ENCODE assay signal across 25 cellular contexts in the genomic region with DNA sequence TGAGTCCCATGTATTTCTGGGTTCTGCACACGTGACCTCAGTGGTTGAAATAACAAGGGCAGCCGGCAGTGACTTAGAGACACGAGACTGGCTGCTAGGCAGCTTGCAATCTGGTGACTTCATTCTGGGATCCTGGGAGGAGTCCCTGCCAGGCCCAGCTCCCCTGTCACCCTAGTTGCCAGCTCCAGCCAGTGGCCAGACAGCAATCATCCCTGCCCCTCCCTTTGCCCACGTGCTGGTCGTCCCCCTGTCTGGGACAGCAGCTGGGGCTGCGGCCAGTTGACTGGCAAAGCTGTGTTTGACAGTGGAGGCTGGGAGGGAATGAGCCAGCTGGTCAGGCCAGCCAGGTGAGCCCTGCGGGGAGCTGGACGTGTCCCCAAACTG. TPM values are rescaled to one million over a fixed set of nuclear protein-coding genes. Genes with fewer than 3 reads are reported as not detected.
DNase-seq lines count a peak whose midpoint lies in the region; ATAC-seq, FAIRE-seq and TF ChIP-seq lines count a peak whose summit lies in the region.
"Had no signal": no experiment of that assay in that cellular context is flagged by ENCODE, and none has a peak within 500 bp of the region (broad histone marks: within the 10 kb centered on the region; RNA-seq: fewer than 3 reads in every experiment).

No MANE protein-coding gene starts in this region.

- H2BK15ac ChIP-seq in H1 (ENCODE audit: low read length): no peak overlapping the region

- TF ChIP-seq POLR2A in H1 (IDR thresholded peaks at IDR 0.05; ENCODE audit: control extremely low read depth in 1 of 2, low read depth in 2 of 2, low read length in 2 of 2): no peak
- TF ChIP-seq POLR2A in thyroid gland (IDR thresholded peaks at IDR 0.05): no peak

- peak; percentile 16 to 38 for ATAC-seq in left cardiac atrium
- ATAC-seq: HCT116, PC-3 had no signal

- FAIRE-seq in H1 (lab: Jason Lieb, UNC): no peak
- FAIRE-seq: D721Med, GM12892 had no signal

- WGBS in H1 (ENCODE audit: extremely low coverage in 1 of 2, insufficient coverage in 1 of 2, insufficient read length in 1 of 2, insufficient replicate concordance in 2 of 2, low coverage in 1 of 2, low lambda C conversion rate in 2 of 2, missing lambda C conversion rate in 1 of 2), 2 experiments: 66% methylated on average over 8 of the region's 8 CpGs; no CpG with 5 or more reads in 1 of the 2 experiments
- WGBS in thyroid gland, 2 donors: 67 to 70% methylated on average over 5 to 8 of the region's 8 CpGs
- WGBS in smooth muscle cell (ENCODE audit: low lambda C conversion rate): 80% methylated on average over 7 of the region's 8 CpGs

- H2BK20ac ChIP-seq in H1 (ENCODE audit: low read length): no peak overlapping the region

- H4K5ac ChIP-seq in H1 (ENCODE audit: insufficient read length, low read depth, low read length): no peak overlapping the region

- H3K4me1 ChIP-seq in H1 (replicated peaks in 1 of 4; ENCODE audit: control insufficient read depth in 3 of 4, insufficient read depth in 4 of 4, low read length in 3 of 4): peaks cover 0 to 3% (median 2%) of the 10 kb centered on the region in 4 experiments; a peak in 3 of 7 replicates
- H3K4me1 ChIP-seq in thyroid gland: no peaks in the 10 kb centered on the region
- no peaks in the 10 kb centered on the region for H3K4me1 ChIP-seq in smooth muscle cell (ENCODE audit: low read depth)
- H3K4me1 ChIP-seq: SJCRH30 had no signal

- no peak overlapping the region for H3K18ac ChIP-seq in H1 (ENCODE audit: extremely low read depth, low read length)

- no peak overlapping the region for H3K56ac ChIP-seq in H1 (replicated peaks; ENCODE audit: insufficient read length, low read depth, low read length)

- no peak overlapping the region for H2AK5ac ChIP-seq in H1 (ENCODE audit: low read depth, low read length)

- H4K20me1 ChIP-seq in H1 (replicated peaks in 1 of 2; ENCODE audit: control insufficient read depth in 1 of 2, insufficient read depth in 2 of 2, low read length in 2 of 2) (peaks cover 0 to 5% of the 10 kb centered on the region in 2 experiments), smooth muscle cell (ENCODE audit: low read depth) (no peaks in the 10 kb centered on the region)

- no peak for TF ChIP-seq EP300 in H1 (IDR thresholded peaks at IDR 0.05; ENCODE audit: borderline replicate concordance in 1 of 2, low read depth in 2 of 2, low read length in 2 of 2)

- no peak overlapping the region for H2BK12ac ChIP-seq in H1 (ENCODE audit: low read depth, low read length)

- H3K14ac ChIP-seq in H1 (ENCODE audit: insufficient read length): no peak overlapping the region

- H4K8ac ChIP-seq in H1 (ENCODE audit: extremely low read depth, insufficient read depth, low read length): peak overlapping the region; percentile 77; the same call in 1 of the 2 replicates

- no peak for TF ChIP-seq CTCF in H1 (IDR thresholded peaks at IDR 0.05; ENCODE audit: control extremely low read depth in 1 of 3, insufficient read depth in 1 of 3, low read depth in 1 of 3, low read length in 3 of 3)
- TF ChIP-seq CTCF in thyroid gland (IDR thresholded peaks at IDR 0.05): no peak
- TF ChIP-seq CTCF in smooth muscle cell (IDR thresholded peaks at IDR 0.05; ENCODE audit: borderline replicate concordance, insufficient read depth, poor library complexity, severe bottlenecking): no peak

- H3K4me2 ChIP-seq in H1 (ENCODE audit: insufficient read depth in 1 of 2, low read depth in 2 of 2, low read length in 2 of 2) (no peak overlapping the region), smooth muscle cell (no peak overlapping the region)

- H2AFZ ChIP-seq in H1 (ENCODE audit: low read length) (no peak overlapping the region), smooth muscle cell (ENCODE audit: low read depth) (no peak overlapping the region)
- H2AFZ ChIP-seq: GM23248 had no signal

- H3F3A ChIP-seq in smooth muscle cell (ENCODE audit: low read depth): no peaks in the 10 kb centered on the region

- H3K4me3 ChIP-seq in H1 (ENCODE audit: extremely low read depth in 1 of 4, insufficient read depth in 2 of 4, low read depth in 3 of 4, low read length in 4 of 4) (no peak overlapping the region), thyroid gland (replicated peaks in 1 of 3) (no peak overlapping the region), smooth muscle cell (no peak overlapping the region)
- H3K4me3 ChIP-seq: GM23248, SJCRH30 had no signal

- H3K23ac ChIP-seq in H1 (ENCODE audit: insufficient read length): no peak overlapping the region

- H3K9me3 ChIP-seq in H1 (ENCODE audit: insufficient read depth in 2 of 2, low read depth in 1 of 2, low read length in 1 of 2): peaks cover 6 to 11% of the 10 kb centered on the region in 2 experiments; a peak in 3 of 4 replicates
- no peaks in the 10 kb centered on the region for H3K9me3 ChIP-seq in thyroid gland
- H3K9me3 ChIP-seq in smooth muscle cell (replicated peaks; ENCODE audit: low read depth): no peaks in the 10 kb centered on the region
- H3K9me3 ChIP-seq: SJCRH30 had no signal

- CTCF ChIA-PET in H1 (lab: Charles Lee; ENCODE audit: partially characterized antibody): interaction anchor here (1.2 to 1.3 kb wide), 2 partner anchors 178 to 213 kb away, joined by 3 read pairs; no protein-coding TSS in a partner anchor

- H3K79me1 ChIP-seq in H1 (ENCODE audit: low read depth, low read length): no peaks in the 10 kb centered on the region

- H3K27ac ChIP-seq in H1 (ENCODE audit: low read depth, low read length): no peak overlapping the region
- no peak overlapping the region for H3K27ac ChIP-seq in thyroid gland
- no peak overlapping the region for H3K27ac ChIP-seq in smooth muscle cell (ENCODE audit: low read depth)
- H3K27ac ChIP-seq: GM23248, SJCRH30 had no signal

- H3K4ac ChIP-seq in H1 (replicated peaks; ENCODE audit: insufficient read length, low read depth, low read length): no peak overlapping the region

- H4K91ac ChIP-seq in H1 (replicated peaks; ENCODE audit: insufficient read length, low read length): no peak overlapping the region

- TF ChIP-seq RAD21 in H1 (IDR thresholded peaks at IDR 0.05 in 1 of 2, conservative IDR thresholded peaks at IDR 0.05 in 1 of 2; ENCODE audit: low read depth in 2 of 2, low read length in 2 of 2): no peak

- no peaks in the 10 kb centered on the region for H3K79me2 ChIP-seq in H1 (ENCODE audit: control insufficient read depth in 1 of 2, insufficient read depth in 2 of 2, low read length in 2 of 2)
- no peaks in the 10 kb centered on the region for H3K79me2 ChIP-seq in smooth muscle cell (ENCODE audit: low read depth)

- H3K23me2 ChIP-seq in H1 (ENCODE audit: low read depth, low read length): peaks cover 7% of the 10 kb centered on the region; the same call in 1 of the 2 replicates

- H2BK120ac ChIP-seq in H1 (replicated peaks; ENCODE audit: low read depth, low read length): no peak overlapping the region

- H3K27me3 ChIP-seq in H1 (replicated peaks in 1 of 4; ENCODE audit: control insufficient read depth in 3 of 4, extremely low read depth in 1 of 4, insufficient read depth in 3 of 4, low read length in 3 of 4) (no peaks in the 10 kb centered on the region; a peak in 1 of 7 replicates), thyroid gland (no peaks in the 10 kb centered on the region), smooth muscle cell (ENCODE audit: low read depth) (no peaks in the 10 kb centered on the region)
- H3K27me3 ChIP-seq: SJCRH30 had no signal

- POLR2A ChIA-PET in H1 (lab: Charles Lee; ENCODE audit: partially characterized antibody): no interaction called here

- H3K9ac ChIP-seq in H1 (replicated peaks in 1 of 4; ENCODE audit: extremely low read depth in 1 of 4, low read depth in 3 of 4, low read length in 3 of 4) (no peak overlapping the region), smooth muscle cell (ENCODE audit: low read depth) (no peak overlapping the region)
- H3K9ac ChIP-seq: GM23248 had no signal

- DNase-seq in H1 (ENCODE audit: low read depth in 1 of 2, low spot score in 2 of 2) (no peak), left cardiac atrium (no peak), posterior vena cava (ENCODE audit: low spot score) (peak; percentile 70), thyroid gland (peak; percentile 9 to 16), smooth muscle cell (lab: John Stamatoyannopoulos, UW; ENCODE audit: unreplicated experiment) (no peak), D341Med (ENCODE audit: low spot score) (no peak), NCI-H187 treated with DMSO at 0.1 percent for 48 hours (lab: John Stamatoyannopoulos, UW) (no peak)
- DNase-seq: ACHN, C1 segment of cervical spinal cord, DMS79, GM23248, MM.1S, NCI-H1092, NCI-H1436 treated with DMSO at 0.1 percent for 48 hours, NCI-H2029 treated with DMSO at 0.1 percent for 48 hours, NCI-H2171, NCI-H526, PC-3, RPMI8226, SJCRH30 had no signal

- no peak overlapping the region for H2BK5ac ChIP-seq in H1 (ENCODE audit: low read depth, low read length)

- intact Hi-C loops in left cardiac atrium (cut with DNase I) (no loop called here), posterior vena cava (cut with DNase I) (no loop called here), thyroid gland (cut with DNase I) (no loop called here)

- H3K36me3 ChIP-seq in H1 (ENCODE audit: control insufficient read depth in 2 of 4, insufficient read depth in 4 of 4, low read length in 3 of 4): peaks cover 0 to 2% (median 0%) of the 10 kb centered on the region in 4 experiments; a peak in 1 of 8 replicates
- H3K36me3 ChIP-seq in thyroid gland: no peaks in the 10 kb centered on the region
- H3K36me3 ChIP-seq in smooth muscle cell (ENCODE audit: low read depth): no peaks in the 10 kb centered on the region
- H3K36me3 ChIP-seq: SJCRH30 had no signal

RNA-seq across cellular contexts. Expression of gene ADGRA1, which starts 30.0 kb away (rescaled TPM):
- total RNA-seq in H1 (2021; fragmentation: NEBNext Ultra II Directional; extraction: Animal tissue kit (Norgen Biotek cat#: 25700)): 0.08 and 0.17 TPM in 2 replicates
- 0.21 and 0.24 TPM in 2 replicates for polyA plus RNA-seq in H1 (2011; rRNA removed)
- 0.18 TPM for polyA plus RNA-seq in H1 (2011; cell fraction: cytosol; rRNA removed)
- 0.19 TPM for polyA plus RNA-seq in H1 (2011; cell fraction: nucleus; rRNA removed)
- 0.14 to 0.27 TPM (median 0.23 TPM) in 4 replicates for polyA plus RNA-seq in H1 (2012, experiment 1 of 2)
- polyA plus RNA-seq in H1 (2012, experiment 2 of 2): 0.13 TPM
- 0.06 TPM for polyA plus RNA-seq in H1 (2013, experiment 1 of 2)
- 0.09 TPM for polyA plus RNA-seq in H1 (2013, experiment 2 of 2)
- polyA minus RNA-seq in H1 (2011; rRNA and poly(A)+ RNA removed): 0.07 and 0.09 TPM in 2 replicates
- 0.59 TPM for polyA minus RNA-seq in H1 (2011; cell fraction: cytosol; rRNA and poly(A)+ RNA removed)
- polyA minus RNA-seq in H1 (2011; cell fraction: nucleus; rRNA and poly(A)+ RNA removed): 0.30 TPM
- total RNA-seq in left cardiac atrium: under 1 TPM in 1 of 2 donors, not detected in 1; 0.10 TPM
- total RNA-seq in posterior vena cava: under 1 TPM; 0.10 to 0.56 TPM
- total RNA-seq in thyroid gland: under 1 TPM; 0.13 to 0.40 (median 0.29) TPM
- not detected in 2 replicates for total RNA-seq in smooth muscle cell
- polyA plus RNA-seq in smooth muscle cell: not detected in 2 replicates
- total RNA-seq: CD8-positive, alpha-beta memory T cell; GM23248; LHCN-M2; PC-3 had no signal
- polyA plus RNA-seq: CD8-positive, alpha-beta memory T cell; GM23248 had no signal

RNA-seq across cellular contexts. Expression of gene KNDC1, which starts 42.3 kb away (rescaled TPM):
- 16.7 and 19.3 TPM in 2 replicates for total RNA-seq in H1 (2021; fragmentation: NEBNext Ultra II Directional; extraction: Animal tissue kit (Norgen Biotek cat#: 25700))
- polyA plus RNA-seq in H1 (2011; rRNA removed) (7.5 and 10.4 TPM in 2 replicates), smooth muscle cell (3.1 and 3.4 TPM in 2 replicates)
- 8.2 TPM for polyA plus RNA-seq in H1 (2011; cell fraction: cytosol; rRNA removed)
- polyA plus RNA-seq in H1 (2011; cell fraction: nucleus; rRNA removed): 24.2 TPM
- polyA plus RNA-seq in H1 (2012, experiment 1 of 2): 10.6 to 18.0 TPM (median 14.3 TPM) in 4 replicates
- polyA plus RNA-seq in H1 (2012, experiment 2 of 2): 7.0 TPM
- polyA plus RNA-seq in H1 (2013, experiment 1 of 2): 6.2 TPM
- 5.8 TPM for polyA plus RNA-seq in H1 (2013, experiment 2 of 2)
- 14.2 and 17.3 TPM in 2 replicates for polyA minus RNA-seq in H1 (2011; rRNA and poly(A)+ RNA removed)
- polyA minus RNA-seq in H1 (2011; cell fraction: cytosol; rRNA and poly(A)+ RNA removed): 9.8 TPM
- 27.6 TPM for polyA minus RNA-seq in H1 (2011; cell fraction: nucleus; rRNA and poly(A)+ RNA removed)
- total RNA-seq in left cardiac atrium (under 1 TPM; 0.34 to 0.50 TPM), posterior vena cava (under 1 TPM; 0.33 to 0.37 TPM), thyroid gland (1 to 10 TPM; 2.1 to 9.3 (median 3.5) TPM), smooth muscle cell (1.8 and 2.3 TPM in 2 replicates)
- total RNA-seq: CD8-positive, alpha-beta memory T cell; PC-3 had no signal

Comparison
In these comparisons a context has a peak if more than half of its experiments do, and no peak if none do; other contexts are left out.
1. DNase-seq: peak in posterior vena cava (single experiment) and thyroid gland (2 of 2); none in H1 (0 of 2), left cardiac atrium (single experiment), smooth muscle cell (single experiment), D341Med (single experiment) and NCI-H187 treated with DMSO at 0.1 percent for 48 hours (single experiment).